1 cellular context compared by ENCODE assay signal in genomic region chr4:98682719-98683118, GRCh38.
A peak's percentile ranks its signal among the peaks of the same experiment; 100 is the strongest.
TF ChIP-seq lines count a peak whose summit lies in the region.

No MANE protein-coding gene starts in this region.

TF ChIP-seq in K562, 482 proteins besides CTCF, POLR2A, EP300 and RAD21 (continued from another document and continues in another):
- TF ChIP-seq ZNF592 (IDR thresholded peaks at IDR 0.05) (0 out of 2 replicates have a peak, but pooled peaks have one; percentile 13), ZNF639 (CRISPR knock-in tag; conservative IDR thresholded peaks at IDR 0.05 in 1 of 2, IDR thresholded peaks at IDR 0.05 in 1 of 2) (no peak), ZNF184 (CRISPR knock-in tag; IDR thresholded peaks at IDR 0.05) (no peak), KLF16 (IDR thresholded peaks at IDR 0.05) (peak; percentile 78; the same call in 1 of the 2 replicates), CEBPG (CRISPR knock-in tag; IDR thresholded peaks at IDR 0.05) (no peak), CEBPG (tag; conservative IDR thresholded peaks at IDR 0.05 in 1 of 2, IDR thresholded peaks at IDR 0.05 in 1 of 2) (no peak), NELFE (IDR thresholded peaks at IDR 0.05; ENCODE audit: insufficient read depth, insufficient read length) (no peak), ZNF3 (CRISPR knock-in tag; IDR thresholded peaks at IDR 0.05) (no peak), HDGF (IDR thresholded peaks at IDR 0.05) (no peak), ELK1 (CRISPR knock-in tag; IDR thresholded peaks at IDR 0.05) (no peak), HDAC8 (tag; IDR thresholded peaks at IDR 0.05) (no peak), NCOA1 (IDR thresholded peaks at IDR 0.05; ENCODE audit: low read depth) (no peak; the same call in 1 of the 2 replicates), CREBBP (IDR thresholded peaks at IDR 0.05; ENCODE audit: low read depth, low read length) (no peak), MTA1 (IDR thresholded peaks at IDR 0.05; ENCODE audit: borderline replicate concordance) (no peak), GATAD2B (IDR thresholded peaks at IDR 0.05; ENCODE audit: borderline replicate concordance) (peak; percentile 56; the same call in 1 of the 2 replicates), PCBP2 (IDR thresholded peaks at IDR 0.05; ENCODE audit: low read depth, low read length, poor library complexity, severe bottlenecking) (no peak), ID3 (CRISPR knock-in tag; IDR thresholded peaks at IDR 0.05) (no peak), ID3 (tag; IDR thresholded peaks at IDR 0.05) (no peak), SREBF2 (CRISPR knock-in tag; IDR thresholded peaks at IDR 0.05) (no peak), ZBTB8A (IDR thresholded peaks at IDR 0.05; ENCODE audit: partially characterized antibody) (no peak), XRCC5 (IDR thresholded peaks at IDR 0.05; ENCODE audit: low read depth, low read length) (no peak), SMARCA5 (IDR thresholded peaks at IDR 0.05) (no peak), RFX5 (IDR thresholded peaks at IDR 0.05; ENCODE audit: low read depth, low read length) (no peak), CBX1 (IDR thresholded peaks at IDR 0.05; ENCODE audit: low read depth) (no peak), HMBOX1 (IDR thresholded peaks at IDR 0.05) (peak; percentile 31; the same call in 1 of the 2 replicates), ZNF408 (CRISPR knock-in tag; IDR thresholded peaks at IDR 0.05; ENCODE audit: low read depth) (no peak), GABPB1 (CRISPR knock-in tag; IDR thresholded peaks at IDR 0.05) (no peak), E4F1 (CRISPR knock-in tag; IDR thresholded peaks at IDR 0.05; ENCODE audit: borderline replicate concordance) (no peak), HDAC1 (IDR thresholded peaks at IDR 0.05) (0 out of 4 replicates have a peak, but pooled peaks of 1 of the 2 experiments have one; percentile 57), PHB (CRISPR knock-in tag; IDR thresholded peaks at IDR 0.05) (no peak), FOXA3 (CRISPR knock-in tag; conservative IDR thresholded peaks at IDR 0.05 in 1 of 2, IDR thresholded peaks at IDR 0.05 in 1 of 2) (no peak), ZC3H4 (CRISPR knock-in tag; IDR thresholded peaks at IDR 0.05; ENCODE audit: borderline replicate concordance) (no peak), HMG20B (CRISPR knock-in tag; IDR thresholded peaks at IDR 0.05) (no peak), ZNF507 (tag; conservative IDR thresholded peaks at IDR 0.05) (no peak), ZNF699 (CRISPR knock-in tag; IDR thresholded peaks at IDR 0.05; ENCODE audit: insufficient replicate concordance) (no peak), SAFB (IDR thresholded peaks at IDR 0.05; ENCODE audit: borderline replicate concordance, low read depth, low read length) (no peak), ZNF75A (CRISPR knock-in tag; IDR thresholded peaks at IDR 0.05) (no peak), SIN3A (IDR thresholded peaks at IDR 0.05; ENCODE audit: borderline replicate concordance in 2 of 2, control insufficient read depth in 1 of 2, low read depth in 2 of 2, low read length in 2 of 2) (no peak)
- TF ChIP-seq, protein P1, sequence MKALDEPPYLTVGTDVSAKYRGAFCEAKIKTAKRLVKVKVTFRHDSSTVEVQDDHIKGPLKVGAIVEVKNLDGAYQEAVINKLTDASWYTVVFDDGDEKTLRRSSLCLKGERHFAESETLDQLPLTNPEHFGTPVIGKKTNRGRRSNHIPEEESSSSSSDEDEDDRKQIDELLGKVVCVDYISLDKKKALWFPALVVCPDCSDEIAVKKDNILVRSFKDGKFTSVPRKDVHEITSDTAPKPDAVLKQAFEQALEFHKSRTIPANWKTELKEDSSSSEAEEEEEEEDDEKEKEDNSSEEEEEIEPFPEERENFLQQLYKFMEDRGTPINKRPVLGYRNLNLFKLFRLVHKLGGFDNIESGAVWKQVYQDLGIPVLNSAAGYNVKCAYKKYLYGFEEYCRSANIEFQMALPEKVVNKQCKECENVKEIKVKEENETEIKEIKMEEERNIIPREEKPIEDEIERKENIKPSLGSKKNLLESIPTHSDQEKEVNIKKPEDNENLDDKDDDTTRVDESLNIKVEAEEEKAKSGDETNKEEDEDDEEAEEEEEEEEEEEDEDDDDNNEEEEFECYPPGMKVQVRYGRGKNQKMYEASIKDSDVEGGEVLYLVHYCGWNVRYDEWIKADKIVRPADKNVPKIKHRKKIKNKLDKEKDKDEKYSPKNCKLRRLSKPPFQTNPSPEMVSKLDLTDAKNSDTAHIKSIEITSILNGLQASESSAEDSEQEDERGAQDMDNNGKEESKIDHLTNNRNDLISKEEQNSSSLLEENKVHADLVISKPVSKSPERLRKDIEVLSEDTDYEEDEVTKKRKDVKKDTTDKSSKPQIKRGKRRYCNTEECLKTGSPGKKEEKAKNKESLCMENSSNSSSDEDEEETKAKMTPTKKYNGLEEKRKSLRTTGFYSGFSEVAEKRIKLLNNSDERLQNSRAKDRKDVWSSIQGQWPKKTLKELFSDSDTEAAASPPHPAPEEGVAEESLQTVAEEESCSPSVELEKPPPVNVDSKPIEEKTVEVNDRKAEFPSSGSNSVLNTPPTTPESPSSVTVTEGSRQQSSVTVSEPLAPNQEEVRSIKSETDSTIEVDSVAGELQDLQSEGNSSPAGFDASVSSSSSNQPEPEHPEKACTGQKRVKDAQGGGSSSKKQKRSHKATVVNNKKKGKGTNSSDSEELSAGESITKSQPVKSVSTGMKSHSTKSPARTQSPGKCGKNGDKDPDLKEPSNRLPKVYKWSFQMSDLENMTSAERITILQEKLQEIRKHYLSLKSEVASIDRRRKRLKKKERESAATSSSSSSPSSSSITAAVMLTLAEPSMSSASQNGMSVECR (CRISPR knock-in tag; IDR thresholded peaks at IDR 0.05): no peak
- TF ChIP-seq, protein P2, sequence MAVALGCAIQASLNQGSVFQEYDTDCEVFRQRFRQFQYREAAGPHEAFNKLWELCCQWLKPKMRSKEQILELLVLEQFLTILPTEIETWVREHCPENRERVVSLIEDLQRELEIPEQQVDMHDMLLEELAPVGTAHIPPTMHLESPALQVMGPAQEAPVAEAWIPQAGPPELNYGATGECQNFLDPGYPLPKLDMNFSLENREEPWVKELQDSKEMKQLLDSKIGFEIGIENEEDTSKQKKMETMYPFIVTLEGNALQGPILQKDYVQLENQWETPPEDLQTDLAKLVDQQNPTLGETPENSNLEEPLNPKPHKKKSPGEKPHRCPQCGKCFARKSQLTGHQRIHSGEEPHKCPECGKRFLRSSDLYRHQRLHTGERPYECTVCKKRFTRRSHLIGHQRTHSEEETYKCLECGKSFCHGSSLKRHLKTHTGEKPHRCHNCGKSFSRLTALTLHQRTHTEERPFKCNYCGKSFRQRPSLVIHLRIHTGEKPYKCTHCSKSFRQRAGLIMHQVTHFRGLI (CRISPR knock-in tag; IDR thresholded peaks at IDR 0.05): no peak
- TF ChIP-seq, protein P3, sequence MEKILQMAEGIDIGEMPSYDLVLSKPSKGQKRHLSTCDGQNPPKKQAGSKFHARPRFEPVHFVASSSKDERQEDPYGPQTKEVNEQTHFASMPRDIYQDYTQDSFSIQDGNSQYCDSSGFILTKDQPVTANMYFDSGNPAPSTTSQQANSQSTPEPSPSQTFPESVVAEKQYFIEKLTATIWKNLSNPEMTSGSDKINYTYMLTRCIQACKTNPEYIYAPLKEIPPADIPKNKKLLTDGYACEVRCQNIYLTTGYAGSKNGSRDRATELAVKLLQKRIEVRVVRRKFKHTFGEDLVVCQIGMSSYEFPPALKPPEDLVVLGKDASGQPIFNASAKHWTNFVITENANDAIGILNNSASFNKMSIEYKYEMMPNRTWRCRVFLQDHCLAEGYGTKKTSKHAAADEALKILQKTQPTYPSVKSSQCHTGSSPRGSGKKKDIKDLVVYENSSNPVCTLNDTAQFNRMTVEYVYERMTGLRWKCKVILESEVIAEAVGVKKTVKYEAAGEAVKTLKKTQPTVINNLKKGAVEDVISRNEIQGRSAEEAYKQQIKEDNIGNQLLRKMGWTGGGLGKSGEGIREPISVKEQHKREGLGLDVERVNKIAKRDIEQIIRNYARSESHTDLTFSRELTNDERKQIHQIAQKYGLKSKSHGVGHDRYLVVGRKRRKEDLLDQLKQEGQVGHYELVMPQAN (IDR thresholded peaks at IDR 0.05; ENCODE audit: borderline replicate concordance): no peak
- TF ChIP-seq, protein P4, sequence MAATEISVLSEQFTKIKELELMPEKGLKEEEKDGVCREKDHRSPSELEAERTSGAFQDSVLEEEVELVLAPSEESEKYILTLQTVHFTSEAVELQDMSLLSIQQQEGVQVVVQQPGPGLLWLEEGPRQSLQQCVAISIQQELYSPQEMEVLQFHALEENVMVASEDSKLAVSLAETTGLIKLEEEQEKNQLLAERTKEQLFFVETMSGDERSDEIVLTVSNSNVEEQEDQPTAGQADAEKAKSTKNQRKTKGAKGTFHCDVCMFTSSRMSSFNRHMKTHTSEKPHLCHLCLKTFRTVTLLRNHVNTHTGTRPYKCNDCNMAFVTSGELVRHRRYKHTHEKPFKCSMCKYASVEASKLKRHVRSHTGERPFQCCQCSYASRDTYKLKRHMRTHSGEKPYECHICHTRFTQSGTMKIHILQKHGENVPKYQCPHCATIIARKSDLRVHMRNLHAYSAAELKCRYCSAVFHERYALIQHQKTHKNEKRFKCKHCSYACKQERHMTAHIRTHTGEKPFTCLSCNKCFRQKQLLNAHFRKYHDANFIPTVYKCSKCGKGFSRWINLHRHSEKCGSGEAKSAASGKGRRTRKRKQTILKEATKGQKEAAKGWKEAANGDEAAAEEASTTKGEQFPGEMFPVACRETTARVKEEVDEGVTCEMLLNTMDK (IDR thresholded peaks at IDR 0.05; ENCODE audit: borderline replicate concordance, insufficient read depth, low read depth, low read length, poor library complexity, severe bottlenecking): no peak
